In genomic region chr22:50040717-50041116, GRCh38 we compare ENCODE assay signal across 25 cellular contexts. TPM values are rescaled to one million over a fixed set of nuclear protein-coding genes. Genes with fewer than 3 reads are reported as not detected.
"Had no signal": no experiment of that assay in that cellular context is flagged by ENCODE, and none has a peak within 500 bp of the region (broad histone marks: within the 10 kb centered on the region; RNA-seq: fewer than 3 reads in every experiment).

No MANE protein-coding gene starts in this region.

- ATAC-seq: activated CD4-positive, alpha-beta T cell treated with anti-CD3 and anti-CD28 coated beads for 36 hours; lower lobe of right lung; naive thymus-derived CD8-positive, alpha-beta T cell; right cardiac atrium had no signal

- H3K27ac ChIP-seq: lower lobe of right lung, transverse colon had no signal

- H3K9me3 ChIP-seq: lower lobe of right lung, transverse colon had no signal

- H3K4me1 ChIP-seq: lower lobe of right lung, transverse colon had no signal

- H3K4me3 ChIP-seq: lower lobe of right lung, transverse colon had no signal

- H3K36me3 ChIP-seq: lower lobe of right lung, transverse colon had no signal

- DNase-seq: activated CD4-positive, alpha-beta T cell treated with anti-CD3 and anti-CD28 coated beads for 36 hours; activated CD4-positive, CD25-positive, alpha-beta regulatory T cell; activated gamma-delta T cell; activated naive CD4-positive, alpha-beta T cell treated with anti-CD3 and anti-CD28 coated beads, Interleukin-2, amount 10 ng/mL, durations not matched to agents 7 days and 5 days; activated naive CD8-positive, alpha-beta T cell treated with anti-CD3 and anti-CD28 coated beads, Interleukin-2, amount 10 ng/mL, durations not matched to agents 7 days and 5 days; activated T-cell treated with anti-CD3 and anti-CD28 coated beads for 4 hours; caudate nucleus; endodermal cell; foreskin fibroblast; hypothalamus; immature natural killer cell; lower lobe of right lung; mesenchymal stem cell; naive thymus-derived CD8-positive, alpha-beta T cell; occipital lobe; right cardiac atrium; stimulated activated CD4-positive, alpha-beta T cell treated with anti-CD3 and anti-CD28 coated beads, Interleukin-2, amount 100 ng/mL, for 48 hours; stimulated activated naive CD4-positive, alpha-beta T cell treated with Interleukin-2 at 50 U/mL for 16 hours; transverse colon had no signal

RNA-seq across cellular contexts. Expression of gene TTLL8, which starts 17.4 kb away (rescaled TPM):
- total RNA-seq: activated CD4-positive, alpha-beta T cell treated with anti-CD3 and anti-CD28 coated beads for 36 hours; activated naive CD8-positive, alpha-beta T cell treated with anti-CD3 and anti-CD28 coated beads, Interleukin-2, amount 10 ng/mL, durations not matched to agents 7 days and 5 days; astrocyte; esophagus mucosa; kidney epithelial cell; lower lobe of right lung; naive thymus-derived CD8-positive, alpha-beta T cell; neural crest cell; occipital lobe; right cardiac atrium; T-helper 1 cell treated with Interleukin-12 subunit alpha and Interleukin-12 subunit beta and Interleukin-4 antibody, amounts not matched to agents 30 ng/mL and 1 ng/mL, for 36 hours; temporal lobe; transverse colon had no signal

RNA-seq across cellular contexts. Expression of gene IL17REL, which starts 28.2 kb away (rescaled TPM):
- total RNA-seq: activated naive CD8-positive, alpha-beta T cell treated with anti-CD3 and anti-CD28 coated beads, Interleukin-2, amount 10 ng/mL, durations not matched to agents 7 days and 5 days; astrocyte; esophagus mucosa; kidney epithelial cell; naive thymus-derived CD8-positive, alpha-beta T cell; occipital lobe; T-helper 1 cell treated with Interleukin-12 subunit alpha and Interleukin-12 subunit beta and Interleukin-4 antibody, amounts not matched to agents 30 ng/mL and 1 ng/mL, for 36 hours had no signal

RNA-seq across cellular contexts. Expression of gene MLC1, which starts 44.5 kb away (rescaled TPM):
- total RNA-seq: activated CD4-positive, alpha-beta T cell treated with anti-CD3 and anti-CD28 coated beads for 36 hours; esophagus mucosa; kidney epithelial cell; transverse colon had no signal

RNA-seq across cellular contexts. Expression of gene MOV10L1, which starts 49.1 kb away (rescaled TPM):
- total RNA-seq: activated naive CD8-positive, alpha-beta T cell treated with anti-CD3 and anti-CD28 coated beads, Interleukin-2, amount 10 ng/mL, durations not matched to agents 7 days and 5 days; naive thymus-derived CD8-positive, alpha-beta T cell; neural crest cell; T-helper 1 cell treated with Interleukin-12 subunit alpha and Interleukin-12 subunit beta and Interleukin-4 antibody, amounts not matched to agents 30 ng/mL and 1 ng/mL, for 36 hours had no signal
